In genomic region chr12:57149309-57149900, GRCh38 we compare ENCODE assay signal across 11 cellular contexts. TPM values are rescaled to one million over a fixed set of nuclear protein-coding genes. Genes with fewer than 3 reads are reported as not detected.
A peak's percentile ranks its signal among the peaks of the same experiment; 100 is the strongest.
DNase-seq lines count a peak whose midpoint lies in the region; ATAC-seq lines count a peak whose summit lies in the region.
"Had no signal": no experiment of that assay in that cellular context is flagged by ENCODE, and none has a peak within 500 bp of the region (broad histone marks: within the 10 kb centered on the region; RNA-seq: fewer than 3 reads in every experiment).

No MANE protein-coding gene starts in this region.

- peak overlapping the region; percentile 83 for H3K27ac ChIP-seq in layer of hippocampus (ENCODE audit: low read depth, low read length)

- DNase-seq in G401 (ENCODE audit: low spot score): peak; percentile 77
- peak; percentile 74 for DNase-seq in cerebellum (ENCODE audit: low spot score)
- peak; percentile 70 for DNase-seq in skeletal muscle cell (ENCODE audit: low read depth)
- DNase-seq in NCI-H510A treated with DMSO at 0.1 percent for 48 hours (lab: John Stamatoyannopoulos, UW): no peak
- DNase-seq in T-helper 1 cell: no peak
- no peak for DNase-seq in activated CD4-positive, alpha-beta T cell treated with anti-CD3 and anti-CD28 coated beads, Interleukin-2, amount 50 U/mL, for 48 hours
- DNase-seq: activated effector memory CD4-positive, alpha-beta T cell treated with anti-CD3 and anti-CD28 coated beads, Interleukin-2, amount 50 U/mL, for 16 hours; NCI-H1694 treated with DMSO at 0.1 percent for 48 hours had no signal

- H3K4me3 ChIP-seq in skeletal muscle cell (ENCODE audit: low read depth, low read length): no peak overlapping the region

- in situ Hi-C loops in G401 (cut with HindIII; ENCODE audit: low sequenced_read_pairs): no loop called here

- no peaks in the 10 kb centered on the region for H3K27me3 ChIP-seq in layer of hippocampus (ENCODE audit: control insufficient read depth, insufficient read depth, low read length)

- no peak for ATAC-seq in GM19023 (IDR thresholded peaks at IDR 0.05; ENCODE audit: unreplicated experiment)

RNA-seq across cellular contexts. Expression of gene LRP1-AS, which starts 2.0 kb away (rescaled TPM):
- not detected in 2 replicates for total RNA-seq in G401 (2014; rRNA removed; shearing (Covaris generic))
- total RNA-seq in cerebellum: not detected
- total RNA-seq: T-helper 1 cell treated with Interleukin-12 subunit alpha and Interleukin-12 subunit beta and Interleukin-4 antibody, amounts not matched to agents 30 ng/mL and 1 ng/mL, for 36 hours had no signal

RNA-seq across cellular contexts. Expression of gene LRP1, which starts 21.1 kb away (rescaled TPM):
- total RNA-seq in G401 (2014; rRNA removed; shearing (Covaris generic)): 19.3 and 25.1 TPM in 2 replicates
- 109 TPM for total RNA-seq in cerebellum

RNA-seq across cellular contexts. Expression of gene STAT6, which starts 38.2 kb away (rescaled TPM):
- 62.6 and 64.9 TPM in 2 replicates for total RNA-seq in G401 (2014; rRNA removed; shearing (Covaris generic))
- 7.6 TPM for total RNA-seq in cerebellum

Comparison
In these comparisons a context has a peak if more than half of its experiments do, and no peak if none do; other contexts are left out.
1. DNase-seq: peak in G401 (single experiment), cerebellum (single experiment) and skeletal muscle cell (single experiment); none in NCI-H510A treated with DMSO at 0.1 percent for 48 hours (single experiment), T-helper 1 cell (0 of 5) and activated CD4-positive, alpha-beta T cell treated with anti-CD3 and anti-CD28 coated beads, Interleukin-2, amount 50 U/mL, for 48 hours (0 of 2).